ENCODE assay signal across 27 cellular contexts in the genomic region with DNA sequence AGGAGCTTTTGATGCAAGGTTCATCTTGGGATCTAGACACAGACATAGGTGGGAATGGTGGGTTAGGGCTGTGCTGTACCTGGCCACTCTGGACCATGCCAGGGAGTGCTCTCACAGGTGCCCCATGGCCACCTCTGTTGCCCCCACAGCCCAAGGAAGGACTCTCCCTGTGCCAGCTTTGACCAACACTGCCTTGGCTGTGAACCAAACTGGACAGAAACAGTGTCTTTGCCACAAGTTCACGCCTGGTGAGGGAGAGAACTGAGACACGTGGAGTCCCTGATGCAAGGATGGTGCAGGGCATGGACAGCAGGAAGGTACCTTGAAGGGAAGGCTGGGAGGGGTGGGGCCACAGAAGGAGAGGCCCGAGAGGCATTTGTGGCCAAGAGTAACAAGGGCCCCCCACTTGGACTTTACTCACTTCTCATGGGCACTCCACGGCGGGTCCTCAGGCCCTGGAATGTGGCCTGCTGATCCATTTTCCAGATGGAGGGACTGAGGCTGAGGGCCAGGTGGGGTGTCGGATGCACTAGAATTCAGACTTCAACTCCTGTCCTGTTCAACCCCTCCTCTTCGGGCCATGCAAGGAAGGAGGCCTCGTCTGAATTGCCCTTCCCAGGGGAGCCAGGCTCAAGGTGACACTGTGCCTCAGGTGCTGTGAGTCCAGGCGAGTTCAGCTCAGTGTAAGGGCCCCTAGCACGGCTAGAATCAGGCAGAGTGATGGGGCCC.
A peak's percentile ranks its signal among the peaks of the same experiment; 100 is the strongest.
DNase-seq lines count a peak whose midpoint lies in the region; ATAC-seq, FAIRE-seq and TF ChIP-seq lines count a peak whose summit lies in the region.
"Had no signal": no experiment of that assay in that cellular context is flagged by ENCODE, and none has a peak within 500 bp of the region (broad histone marks: within the 10 kb centered on the region; RNA-seq: fewer than 3 reads in every experiment).

No MANE protein-coding gene starts in this region.

- H2AFZ ChIP-seq in neuronal stem cell (ENCODE audit: low read length): no peak overlapping the region
- H2AFZ ChIP-seq: GM23248 had no signal

- peaks cover 11% of the 10 kb centered on the region for H3K4me1 Mint-ChIP-seq in glutamatergic neuron (ENCODE audit: low read depth, unreplicated experiment)
- H3K4me1 Mint-ChIP-seq: CD4-positive, CD25-positive, alpha-beta regulatory T cell had no signal

- no peak overlapping the region for H2BK15ac ChIP-seq in neuronal stem cell (ENCODE audit: low read length)

- peaks cover 12% of the 10 kb centered on the region for H3K36me3 Mint-ChIP-seq in glutamatergic neuron (ENCODE audit: unreplicated experiment)
- H3K36me3 Mint-ChIP-seq: CD4-positive, CD25-positive, alpha-beta regulatory T cell had no signal

- no peak for TF ChIP-seq CTCF in glutamatergic neuron (IDR thresholded peaks at IDR 0.05; ENCODE audit: partially characterized antibody, unreplicated experiment)

- no peak overlapping the region for H3K27ac Mint-ChIP-seq in glutamatergic neuron (ENCODE audit: unreplicated experiment)
- H3K27ac Mint-ChIP-seq: CD4-positive, CD25-positive, alpha-beta regulatory T cell; H9 had no signal

- H4K8ac ChIP-seq in neuronal stem cell (ENCODE audit: low read depth, low read length): no peak overlapping the region

- peaks cover 0 to 6% of the 10 kb centered on the region in 2 donors for H3K9me3 ChIP-seq in neuronal stem cell (replicated peaks in 1 of 2; ENCODE audit: control insufficient read depth in 2 of 2, insufficient read depth in 1 of 2, low read depth in 1 of 2, low read length in 2 of 2)

- H3K79me1 ChIP-seq in neuronal stem cell (ENCODE audit: low read depth, low read length): no peaks in the 10 kb centered on the region

- H3K9me3 Mint-ChIP-seq in glutamatergic neuron (ENCODE audit: unreplicated experiment): peaks cover 11% of the 10 kb centered on the region

- peak overlapping the region; percentile 1 for H3K23ac ChIP-seq in neuronal stem cell (ENCODE audit: low read depth, low read length, poor library complexity)

- peak overlapping the region; percentile 33 for H4K91ac ChIP-seq in neuronal stem cell (ENCODE audit: low read depth, low read length, poor library complexity)

- no peak overlapping the region for H3K18ac ChIP-seq in neuronal stem cell (ENCODE audit: low read length)

- DNase-seq in Right ventricle myocardium superior (peak; percentile 13), cardiac septum (ENCODE audit: low spot score) (no peak), HTR-8/SVneo (ENCODE audit: insufficient read length, low spot score) (no peak), glutamatergic neuron (peak; percentile 2), neuronal stem cell (ENCODE audit: low spot score) (no peak), cerebellar cortex (ENCODE audit: low spot score) (no peak), NCI-H1105 (lab: John Stamatoyannopoulos, UW) (no peak)
- DNase-seq: CD4-positive, CD25-positive, alpha-beta regulatory T cell; DMS153; DND-41; GM23248; H9; Karpas-422; NCI-H1092; NCI-H1436; NCI-H187; NCI-H2081 treated with DMSO at 0.1 percent for 48 hours; NCI-H2171; NCI-H226; NCI-H510A; NCI-H69; RPMI8226; SIG-M5 had no signal

- no peaks in the 10 kb centered on the region for H3K36me3 ChIP-seq in neuronal stem cell (replicated peaks in 1 of 2; ENCODE audit: control insufficient read depth in 2 of 2, insufficient read depth in 2 of 2, low read length in 2 of 2)

- intact Hi-C loops in Right ventricle myocardium superior (cut with DNase I): no loop called here
- intact Hi-C loops in cardiac septum (cut with DNase I): no loop called here

- no peak overlapping the region for H2BK120ac ChIP-seq in neuronal stem cell (ENCODE audit: low read depth, low read length)

- no peak overlapping the region for H3K27ac ChIP-seq in neuronal stem cell (replicated peaks; ENCODE audit: low read length)
- H3K27ac ChIP-seq: GM23248, HL-60, SK-N-MC had no signal

- no peak overlapping the region for H2AK5ac ChIP-seq in neuronal stem cell (ENCODE audit: low read depth, low read length)

- WGBS in neuronal stem cell (ENCODE audit: extremely low coverage in 2 of 2, insufficient read length in 2 of 2, insufficient replicate concordance in 1 of 2), 2 donors: no CpG with 5 or more reads among the region's 10 CpGs

- H3K14ac ChIP-seq in neuronal stem cell (ENCODE audit: low read length): no peak overlapping the region

- H3K4me1 ChIP-seq in neuronal stem cell (ENCODE audit: control insufficient read depth in 2 of 2, insufficient read depth in 1 of 2, low read depth in 1 of 2, low read length in 2 of 2): no peaks in the 10 kb centered on the region

- no peak overlapping the region for H2BK5ac ChIP-seq in neuronal stem cell (ENCODE audit: low read length)

- H3K9ac ChIP-seq in neuronal stem cell (ENCODE audit: low read depth, low read length, poor library complexity): no peak overlapping the region
- H3K9ac ChIP-seq: GM23248 had no signal

- H3K27me3 ChIP-seq in neuronal stem cell (ENCODE audit: control insufficient read depth in 3 of 3, insufficient read depth in 3 of 3, low read depth in 1 of 3, low read length in 3 of 3): peaks cover 0 to 36% (median 19%) of the 10 kb centered on the region in 3 experiments

- no peak overlapping the region for H3K4me3 Mint-ChIP-seq in glutamatergic neuron (ENCODE audit: unreplicated experiment)
- H3K4me3 Mint-ChIP-seq: CD4-positive, CD25-positive, alpha-beta regulatory T cell; H9 had no signal

- no peak for ATAC-seq in Right ventricle myocardium superior (ENCODE audit: poor library complexity)
- ATAC-seq in HG03520 (IDR thresholded peaks at IDR 0.05; ENCODE audit: unreplicated experiment): no peak

- peak; percentile 80 for FAIRE-seq in HTR-8/SVneo (lab: Jason Lieb, UNC)
- FAIRE-seq: GM12892 had no signal

- no peak overlapping the region for H3K4me2 ChIP-seq in neuronal stem cell (ENCODE audit: insufficient read depth, low read length, poor library complexity, severe bottlenecking)

- no peak overlapping the region for H2BK12ac ChIP-seq in neuronal stem cell (ENCODE audit: low read length)

- H3K4me3 ChIP-seq in neuronal stem cell (ENCODE audit: low read length in 2 of 2): peak overlapping the region in 1 of 2 donors; percentile 13
- H3K4me3 ChIP-seq: GM23248, SK-N-MC had no signal

- H3K27me3 Mint-ChIP-seq in glutamatergic neuron (ENCODE audit: unreplicated experiment): peaks cover 18% of the 10 kb centered on the region

- H3K4ac ChIP-seq in neuronal stem cell (ENCODE audit: low read length): no peak overlapping the region

Comparison
In these comparisons a context has a peak if more than half of its experiments do, and no peak if none do; other contexts are left out.
1. DNase-seq: peak in Right ventricle myocardium superior (single experiment) and glutamatergic neuron (single experiment); none in cardiac septum (single experiment), HTR-8/SVneo (single experiment), neuronal stem cell (single experiment), cerebellar cortex (single experiment) and NCI-H1105 (single experiment).